In the genomic region with DNA sequence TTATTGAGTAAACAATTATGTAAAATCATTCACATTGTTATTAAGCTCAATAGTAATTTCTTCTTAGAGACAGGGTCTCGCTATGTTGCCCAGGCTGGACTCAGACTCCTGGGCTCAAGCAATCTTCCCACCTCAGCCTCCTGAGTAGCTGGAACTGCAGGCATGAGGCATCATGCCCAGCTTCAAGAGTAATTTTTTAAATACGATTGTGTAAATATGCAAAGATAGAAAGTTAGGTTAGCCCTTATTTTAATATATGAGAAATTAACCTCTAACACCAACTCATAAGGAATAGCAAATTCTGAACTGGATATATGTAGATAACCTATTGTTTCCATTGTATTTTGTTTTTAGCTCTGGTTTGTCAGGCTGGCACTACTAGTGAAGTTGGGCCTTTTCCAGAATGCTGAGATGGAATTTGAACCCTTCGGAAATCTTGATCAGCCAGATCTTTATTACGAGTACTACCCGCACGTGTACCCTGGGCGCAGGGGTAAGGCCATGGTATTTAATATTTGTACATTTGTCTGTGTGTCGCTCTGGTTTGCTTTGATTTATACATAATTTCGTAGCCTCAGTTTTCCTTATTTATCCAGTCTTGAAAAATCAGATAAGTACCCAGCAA, we compare ENCODE assay signal across 12 cellular contexts. TPM values are rescaled to one million over a fixed set of nuclear protein-coding genes. Genes with fewer than 3 reads are reported as not detected.
A peak's percentile ranks its signal among the peaks of the same experiment; 100 is the strongest.
DNase-seq lines count a peak whose midpoint lies in the region; ATAC-seq and TF ChIP-seq lines count a peak whose summit lies in the region.
"Had no signal": no experiment of that assay in that cellular context is flagged by ENCODE, and none has a peak within 500 bp of the region (broad histone marks: within the 10 kb centered on the region; RNA-seq: fewer than 3 reads in every experiment).

No MANE protein-coding gene starts in this region.

- H3K9me3 Mint-ChIP-seq in chondrocyte (ENCODE audit: low read depth) (no peaks in the 10 kb centered on the region), neural crest cell (no peaks in the 10 kb centered on the region)
- H3K9me3 Mint-ChIP-seq: naive B cell had no signal

- ATAC-seq in HG03432 (IDR thresholded peaks at IDR 0.05; ENCODE audit: unreplicated experiment) (no peak), omental fat pad (ENCODE audit: low FRiP score) (no peak)

- TF ChIP-seq CTCF in C4-2B (conservative IDR thresholded peaks at IDR 0.05) (peak; percentile 80), LNCAP (IDR thresholded peaks at IDR 0.05) (peak; percentile 14; the same call in 1 of the 2 replicates), chondrocyte (IDR thresholded peaks at IDR 0.05) (peak; percentile 73), neural crest cell (conservative IDR thresholded peaks at IDR 0.05) (peak; percentile 43), omental fat pad (IDR thresholded peaks at IDR 0.05) (no peak)

- DNase-seq in chondrocyte (ENCODE audit: low spot score) (no peak), neural crest cell (ENCODE audit: low read depth, low spot score) (no peak), NCI-H1436 (lab: John Stamatoyannopoulos, UW) (no peak), SKM-1 (lab: John Stamatoyannopoulos, UW; ENCODE audit: unreplicated experiment) (no peak), omental fat pad (ENCODE audit: low spot score) (no peak)

- H3K4me3 Mint-ChIP-seq in chondrocyte (ENCODE audit: unreplicated experiment) (no peak overlapping the region), neural crest cell (no peak overlapping the region)

- H3K27ac Mint-ChIP-seq in chondrocyte (ENCODE audit: unreplicated experiment) (no peak overlapping the region), neural crest cell (ENCODE audit: unreplicated experiment) (no peak overlapping the region)

- H3K36me3 Mint-ChIP-seq in chondrocyte (ENCODE audit: low read depth) (peaks cover 35% of the 10 kb centered on the region), neural crest cell (ENCODE audit: low read depth) (peaks cover 10% of the 10 kb centered on the region)

- peaks cover 10% of the 10 kb centered on the region for H3K4me1 Mint-ChIP-seq in chondrocyte (ENCODE audit: low read depth)
- no peaks in the 10 kb centered on the region for H3K4me1 Mint-ChIP-seq in neural crest cell

- H3K27me3 Mint-ChIP-seq in chondrocyte (ENCODE audit: low read depth) = no peaks in the 10 kb centered on the region
- no peaks in the 10 kb centered on the region for H3K27me3 Mint-ChIP-seq in neural crest cell (ENCODE audit: low read depth)
- H3K27me3 Mint-ChIP-seq: naive B cell had no signal

- H3K27ac ChIP-seq in C4-2B = no peak overlapping the region
- H3K27ac ChIP-seq: brain microvascular endothelial cell, HL-60, upper lobe of left lung had no signal

RNA-seq across cellular contexts. Expression of gene TRAPPC12, which starts 44.8 kb away (rescaled TPM):
- total RNA-seq in chondrocyte (71.0 to 92.9 TPM (median 73.3 TPM) in 3 replicates), neural crest cell (96.9 and 104 TPM in 2 replicates), omental fat pad (10 to 100 TPM; 39.3 to 92.1 (median 53.9) TPM)

RNA-seq across cellular contexts. Expression of gene EIPR1, which starts 46.7 kb away (rescaled TPM):
- total RNA-seq in chondrocyte = 17.8 to 26.8 TPM (median 18.2 TPM) in 3 replicates
- 33.0 and 34.9 TPM in 2 replicates for total RNA-seq in neural crest cell
- total RNA-seq in omental fat pad = 10 to 100 TPM; 18.5 to 29.8 (median 21.5) TPM

Comparison
In these comparisons a context has a peak if more than half of its experiments do, and no peak if none do; other contexts are left out.
1. CTCF ChIP-seq: peak in C4-2B (single experiment), LNCAP (single experiment), chondrocyte (single experiment) and neural crest cell (single experiment); none in omental fat pad (0 of 3).